In genomic region chr1:231871471-231871870, GRCh38 we compare ENCODE assay signal across 20 cellular contexts.
"Had no signal": no experiment of that assay in that cellular context is flagged by ENCODE, and none has a peak within 500 bp of the region (broad histone marks: within the 10 kb centered on the region; RNA-seq: fewer than 3 reads in every experiment).

No MANE protein-coding gene starts in this region.

- H3K27ac Mint-ChIP-seq: activated CD8-positive, alpha-beta memory T cell treated with anti-CD3 and anti-CD28 coated beads, Interleukin-2, amount 10 ng/mL, durations not matched to agents 7 days and 5 days; nephron; stimulated activated naive B cell treated with anti-CD40 and anti-IgM and Interleukin-4, amounts not matched to agents 10 μg/mL and 1 μg/mL and 100 μg/mL, for 72 hours had no signal

- H3K36me3 ChIP-seq: esophagus muscularis mucosa, sigmoid colon, tibial artery had no signal

- H3K9me3 ChIP-seq: sigmoid colon had no signal

- FAIRE-seq: endothelial cell of umbilical vein, TTC549 had no signal

- H3K4me1 ChIP-seq: tibial artery had no signal

- H3K27ac ChIP-seq: esophagus muscularis mucosa, sigmoid colon, tibial artery had no signal

- ATAC-seq: activated CD8-positive, alpha-beta memory T cell treated with anti-CD3 and anti-CD28 coated beads, Interleukin-2, amount 10 ng/mL, durations not matched to agents 7 days and 5 days; stimulated activated naive B cell treated with anti-CD40 and anti-IgM and Interleukin-4, amounts not matched to agents 10 μg/mL and 1 μg/mL and 100 μg/mL, for 72 hours had no signal

- H3K4me3 Mint-ChIP-seq: activated CD4-positive, alpha-beta T cell treated with anti-CD3 and anti-CD28 coated beads for 36 hours; activated CD8-positive, alpha-beta memory T cell treated with anti-CD3 and anti-CD28 coated beads, Interleukin-2, amount 10 ng/mL, durations not matched to agents 7 days and 5 days; dendritic cell treated with granulocyte-macrophage colony-stimulating factor and Interleukin-4, amounts not matched to agents 40 ng/mL and 50 ng/mL, for 4 days; nephron; stimulated activated naive B cell treated with anti-CD40 and anti-IgM and Interleukin-4, amounts not matched to agents 10 μg/mL and 1 μg/mL and 100 μg/mL, for 72 hours had no signal

- H3K27me3 ChIP-seq: esophagus muscularis mucosa, sigmoid colon, tibial artery had no signal

- H3K27me3 Mint-ChIP-seq: activated CD4-positive, alpha-beta T cell treated with anti-CD3 and anti-CD28 coated beads for 36 hours; activated CD8-positive, alpha-beta memory T cell treated with anti-CD3 and anti-CD28 coated beads, Interleukin-2, amount 10 ng/mL, durations not matched to agents 7 days and 5 days; dendritic cell treated with granulocyte-macrophage colony-stimulating factor and Interleukin-4, amounts not matched to agents 40 ng/mL and 50 ng/mL, for 4 days; stimulated activated naive B cell treated with anti-CD40 and anti-IgM and Interleukin-4, amounts not matched to agents 10 μg/mL and 1 μg/mL and 100 μg/mL, for 72 hours had no signal

- DNase-seq: activated CD4-positive, alpha-beta T cell treated with anti-CD3 and anti-CD28 coated beads for 36 hours; activated CD4-positive, alpha-beta T cell treated with anti-CD3 and anti-CD28 coated beads, Interleukin-2, amount 50 U/mL, for 48 hours; activated CD8-positive, alpha-beta memory T cell treated with anti-CD3 and anti-CD28 coated beads, Interleukin-2, amount 10 ng/mL, durations not matched to agents 7 days and 5 days; anterior cingulate cortex; effector CD8-positive, alpha-beta T cell; left cardiac atrium; mesendoderm; occipital lobe; posterior cingulate gyrus; sigmoid colon; stimulated activated CD4-positive, alpha-beta T cell treated with anti-CD3 and anti-CD28 coated beads, Interleukin-4, amount 100 ng/mL, for 4 hours; stimulated activated naive B cell treated with anti-CD40 and anti-IgM and Interleukin-4, amounts not matched to agents 10 μg/mL and 1 μg/mL and 100 μg/mL, for 72 hours; substantia nigra; SW 1271; tibial artery had no signal

- H3K4me3 ChIP-seq: esophagus muscularis mucosa, sigmoid colon, tibial artery had no signal
